8 cellular contexts compared by ENCODE assay signal in the genomic region with DNA sequence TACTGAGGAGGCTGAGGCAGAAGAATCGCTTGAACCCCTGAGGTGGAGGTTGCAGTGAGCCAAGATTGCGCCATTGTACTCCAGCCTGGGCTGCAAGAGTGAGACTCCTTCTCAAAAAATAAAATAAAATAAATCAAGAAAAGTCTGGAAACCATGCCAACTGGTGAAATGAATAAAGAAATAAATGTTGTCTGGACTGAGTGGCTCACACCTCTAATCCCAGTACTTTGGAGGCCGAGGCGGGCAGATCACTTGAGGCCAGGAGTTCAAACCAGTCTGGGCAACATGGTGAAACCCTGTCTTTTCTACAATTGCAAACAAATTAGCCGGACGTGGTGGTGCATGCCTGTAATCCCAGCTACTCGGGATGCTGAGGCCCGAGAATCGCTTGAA. TPM values are rescaled to one million over a fixed set of nuclear protein-coding genes. Genes with fewer than 3 reads are reported as not detected.
DNase-seq lines count a peak whose midpoint lies in the region; ATAC-seq, FAIRE-seq and TF ChIP-seq lines count a peak whose summit lies in the region.

No MANE protein-coding gene starts in this region.

- H2BK15ac ChIP-seq in H1 (ENCODE audit: low read length) = no peak overlapping the region

- no peak for TF ChIP-seq RAD21 in H1 (IDR thresholded peaks at IDR 0.05 in 1 of 2, conservative IDR thresholded peaks at IDR 0.05 in 1 of 2; ENCODE audit: low read depth in 2 of 2, low read length in 2 of 2)

- no peak overlapping the region for H4K5ac ChIP-seq in H1 (ENCODE audit: insufficient read length, low read depth, low read length)

- H2BK120ac ChIP-seq in H1 (replicated peaks; ENCODE audit: low read depth, low read length) = no peak overlapping the region

- H3K4me3 Mint-ChIP-seq in nephron progenitor cell = peak overlapping the region; percentile 83

- peak overlapping the region; percentile 91 for H3K27ac ChIP-seq in DND-41 (ENCODE audit: low read length)
- H3K27ac ChIP-seq in PC-3 (ENCODE audit: low read length) = no peak overlapping the region
- no peak overlapping the region for H3K27ac ChIP-seq in H1 (ENCODE audit: low read depth, low read length)

- H3K4ac ChIP-seq in H1 (replicated peaks; ENCODE audit: insufficient read length, low read depth, low read length) = no peak overlapping the region

- no peak overlapping the region for H4K91ac ChIP-seq in H1 (replicated peaks; ENCODE audit: insufficient read length, low read length)

- intact Hi-C loops in PC-3 (cut with micrococcal nuclease) = loop anchor here (2.0 kb wide), 1 partner anchor 43 kb away; no protein-coding TSS in a partner anchor

- no peak overlapping the region for H3K14ac ChIP-seq in H1 (ENCODE audit: insufficient read length)

- POLR2A ChIA-PET in PC-3 (lab: Charles Lee; ENCODE audit: unreplicated experiment) (no interaction called here), H1 (lab: Charles Lee; ENCODE audit: partially characterized antibody) (interaction anchor here (1.0 kb wide), 1 partner anchor 38 kb away, joined by 3 read pairs; no protein-coding TSS in a partner anchor)

- H2AFZ ChIP-seq in DND-41 (ENCODE audit: low read depth, low read length) (peak overlapping the region; percentile 83), PC-3 (ENCODE audit: low read length) (peak overlapping the region; percentile 78), H1 (ENCODE audit: low read length) (no peak overlapping the region)

- peaks cover 6% of the 10 kb centered on the region for H3K36me3 Mint-ChIP-seq in nephron progenitor cell (ENCODE audit: low read depth)

- ATAC-seq in DND-41 (ENCODE audit: insufficient read depth, low read depth) (0 out of 3 replicates have a peak, but pooled peaks have one; percentile 4), PC-3 (peak; percentile 8), GM18502 (IDR thresholded peaks at IDR 0.05; ENCODE audit: poor library complexity, unreplicated experiment) (no peak), GM18867 (IDR thresholded peaks at IDR 0.05; ENCODE audit: unreplicated experiment) (no peak)

- H3K4me1 ChIP-seq in DND-41 (ENCODE audit: insufficient read depth, low read length) (peaks cover 25% of the 10 kb centered on the region), PC-3 (ENCODE audit: insufficient read depth, low read length) (peaks cover 5% of the 10 kb centered on the region), H1 (replicated peaks in 1 of 4; ENCODE audit: control insufficient read depth in 3 of 4, insufficient read depth in 4 of 4, low read length in 3 of 4) (peaks cover 0 to 6% (median under 1%) of the 10 kb centered on the region in 4 experiments; a peak in 3 of 7 replicates)

- H3F3A ChIP-seq in PC-3 (ENCODE audit: low read length, unreplicated experiment) = no peaks in the 10 kb centered on the region

- CTCF ChIA-PET in PC-3 (lab: Charles Lee) = interaction anchor here (1.6 kb wide), 1 partner anchor 143 kb away, joined by 6 read pairs; no protein-coding TSS in a partner anchor
- CTCF ChIA-PET in H1 (lab: Charles Lee; ENCODE audit: partially characterized antibody) = interaction anchor here (0.8 to 1.4 kb wide), 3 partner anchors 143 to 238 kb away, joined by 3 to 4 read pairs (median 3); no protein-coding TSS in a partner anchor

- BruUV-seq in PC-3 (replicated peaks; lab: Mats Ljungman, UMichigan) = no TSS peak

- 83% methylated on average over 9 of the region's 9 CpGs; no CpG with 5 or more reads in 1 of the 2 experiments for WGBS in H1 (ENCODE audit: extremely low coverage in 1 of 2, insufficient coverage in 1 of 2, insufficient read length in 1 of 2, insufficient replicate concordance in 2 of 2, low coverage in 1 of 2, low lambda C conversion rate in 2 of 2, missing lambda C conversion rate in 1 of 2), 2 experiments

- H4K8ac ChIP-seq in H1 (ENCODE audit: extremely low read depth, insufficient read depth, low read length) = no peak overlapping the region

- H3K79me2 ChIP-seq in DND-41 (ENCODE audit: insufficient read depth, low read length) (peaks cover 6% of the 10 kb centered on the region), PC-3 (ENCODE audit: low read length) (no peaks in the 10 kb centered on the region), H1 (ENCODE audit: control insufficient read depth in 1 of 2, insufficient read depth in 2 of 2, low read length in 2 of 2) (no peaks in the 10 kb centered on the region)

- no peaks in the 10 kb centered on the region for H3K9me3 Mint-ChIP-seq in nephron progenitor cell

- DNase-seq in DND-41 = no peak
- DNase-seq in PC-3 = peak; percentile 34
- DNase-seq in H1 (ENCODE audit: low read depth in 1 of 2, low spot score in 2 of 2) = peak in 1 of 2 experiments; percentile 62
- DNase-seq in nephron progenitor cell = no peak
- no peak for DNase-seq in germinal center (ENCODE audit: low spot score)
- no peak for DNase-seq in dedifferentiated amniotic fluid mesenchymal stem cell (ENCODE audit: extremely low spot score)

- H3K4me2 ChIP-seq in DND-41 (ENCODE audit: insufficient read depth, low read length) = peak overlapping the region; percentile 66
- H3K4me2 ChIP-seq in PC-3 (ENCODE audit: low read length) = peak overlapping the region; percentile 81
- peak overlapping the region; percentile 7 to 58; a peak in 3 of 4 replicates for H3K4me2 ChIP-seq in H1 (ENCODE audit: insufficient read depth in 1 of 2, low read depth in 2 of 2, low read length in 2 of 2)

- peaks cover 12% of the 10 kb centered on the region for H3K27me3 Mint-ChIP-seq in nephron progenitor cell (ENCODE audit: low read depth, poor library complexity)

- no peak overlapping the region for H3K18ac ChIP-seq in H1 (ENCODE audit: extremely low read depth, low read length)

- TF ChIP-seq EP300 in H1 (IDR thresholded peaks at IDR 0.05; ENCODE audit: borderline replicate concordance in 1 of 2, low read depth in 2 of 2, low read length in 2 of 2) = no peak

- peak overlapping the region; percentile 65 to 76; a peak in 3 of 4 replicates for H3K4me3 ChIP-seq in DND-41 (ENCODE audit: low read depth in 1 of 2, low read length in 2 of 2)
- H3K4me3 ChIP-seq in PC-3 (ENCODE audit: low read length) = peak overlapping the region; percentile 79
- H3K4me3 ChIP-seq in H1 (ENCODE audit: extremely low read depth in 1 of 4, insufficient read depth in 2 of 4, low read depth in 3 of 4, low read length in 4 of 4) = peak overlapping the region; percentile 34 to 66 (median 40); a peak in 6 of 8 replicates

- no peak overlapping the region for H2BK12ac ChIP-seq in H1 (ENCODE audit: low read depth, low read length)

- H3K36me3 ChIP-seq in DND-41 (ENCODE audit: insufficient read depth, low read length) = no peaks in the 10 kb centered on the region
- no peaks in the 10 kb centered on the region for H3K36me3 ChIP-seq in PC-3 (ENCODE audit: low read depth, low read length)
- H3K36me3 ChIP-seq in H1 (ENCODE audit: control insufficient read depth in 2 of 4, insufficient read depth in 4 of 4, low read length in 3 of 4) = no peaks in the 10 kb centered on the region

- H3K9me2 ChIP-seq in PC-3 (replicated peaks; ENCODE audit: low read length) = no peaks in the 10 kb centered on the region

- H3K27me3 ChIP-seq in DND-41 (ENCODE audit: insufficient read depth, low read length, poor library complexity) (no peaks in the 10 kb centered on the region), PC-3 (ENCODE audit: low read length) (no peaks in the 10 kb centered on the region), H1 (replicated peaks in 1 of 4; ENCODE audit: control insufficient read depth in 3 of 4, extremely low read depth in 1 of 4, insufficient read depth in 3 of 4, low read length in 3 of 4) (peaks cover 0 to 7% (median 4%) of the 10 kb centered on the region in 4 experiments; a peak in 3 of 7 replicates)

- no peak for FAIRE-seq in H1 (lab: Jason Lieb, UNC)

- H3K9me3 ChIP-seq in DND-41 (ENCODE audit: insufficient read depth, low read length, severe bottlenecking) (no peaks in the 10 kb centered on the region), PC-3 (ENCODE audit: low read length) (no peaks in the 10 kb centered on the region), H1 (ENCODE audit: insufficient read depth in 2 of 2, low read depth in 1 of 2, low read length in 1 of 2) (no peaks in the 10 kb centered on the region)

- no peak overlapping the region for H2BK20ac ChIP-seq in H1 (ENCODE audit: low read length)

- H3K4me1 Mint-ChIP-seq in nephron progenitor cell = no peaks in the 10 kb centered on the region

- H3K23me2 ChIP-seq in H1 (ENCODE audit: low read depth, low read length) = no peaks in the 10 kb centered on the region

- H3K9ac ChIP-seq in DND-41 (ENCODE audit: low read depth, low read length) (peak overlapping the region; percentile 84), PC-3 (ENCODE audit: low read length) (peak overlapping the region; percentile 84), H1 (replicated peaks in 1 of 4; ENCODE audit: extremely low read depth in 1 of 4, low read depth in 3 of 4, low read length in 3 of 4) (no peak overlapping the region)

- no peak overlapping the region for H3K23ac ChIP-seq in H1 (ENCODE audit: insufficient read length)

- no peak overlapping the region for H2AK5ac ChIP-seq in H1 (ENCODE audit: low read depth, low read length)

- H2BK5ac ChIP-seq in H1 (ENCODE audit: low read depth, low read length) = no peak overlapping the region

- H3K79me1 ChIP-seq in H1 (ENCODE audit: low read depth, low read length) = no peaks in the 10 kb centered on the region

- H4K20me1 ChIP-seq in DND-41 (ENCODE audit: insufficient read depth, low read length) (no peaks in the 10 kb centered on the region), PC-3 (ENCODE audit: low read length) (no peaks in the 10 kb centered on the region), H1 (replicated peaks in 1 of 2; ENCODE audit: control insufficient read depth in 1 of 2, insufficient read depth in 2 of 2, low read length in 2 of 2) (no peaks in the 10 kb centered on the region)

- H3K56ac ChIP-seq in H1 (replicated peaks; ENCODE audit: insufficient read length, low read depth, low read length) = no peak overlapping the region

- TF ChIP-seq POLR2A in H1 (IDR thresholded peaks at IDR 0.05; ENCODE audit: control extremely low read depth in 1 of 2, low read depth in 2 of 2, low read length in 2 of 2) = no peak

- TF ChIP-seq CTCF in DND-41 (IDR thresholded peaks at IDR 0.05; ENCODE audit: borderline replicate concordance, extremely low read depth, low read length, poor library complexity, severe bottlenecking) (no peak), PC-3 (conservative IDR thresholded peaks at IDR 0.05; ENCODE audit: low read depth, low read length) (no peak), H1 (IDR thresholded peaks at IDR 0.05; ENCODE audit: control extremely low read depth in 1 of 3, insufficient read depth in 1 of 3, low read depth in 1 of 3, low read length in 3 of 3) (no peak), nephron progenitor cell (IDR thresholded peaks at IDR 0.05) (no peak)

- no peak overlapping the region for H3K27ac Mint-ChIP-seq in nephron progenitor cell

RNA-seq across cellular contexts. Expression of gene LRRC37A3, which starts 0.7 kb away (rescaled TPM):
- 6.4 and 7.1 TPM in 2 replicates for total RNA-seq in PC-3 (2014; rRNA removed)
- 9.4 and 10.2 TPM in 2 replicates for total RNA-seq in H1 (2021; fragmentation: NEBNext Ultra II Directional; extraction: Animal tissue kit (Norgen Biotek cat#: 25700))
- 2.7 and 3.3 TPM in 2 replicates for polyA plus RNA-seq in H1 (2011; rRNA removed)
- 1.1 TPM for polyA plus RNA-seq in H1 (2011; cell fraction: cytosol; rRNA removed)
- 4.9 TPM for polyA plus RNA-seq in H1 (2011; cell fraction: nucleus; rRNA removed)
- polyA plus RNA-seq in H1 (2012, experiment 1 of 2) = 1.5 to 4.0 TPM (median 2.0 TPM) in 4 replicates
- polyA plus RNA-seq in H1 (2012, experiment 2 of 2) = not detected
- polyA plus RNA-seq in H1 (2013, experiment 1 of 2) = 1.8 TPM
- 0.90 TPM for polyA plus RNA-seq in H1 (2013, experiment 2 of 2)
- 6.2 and 9.5 TPM in 2 replicates for polyA minus RNA-seq in H1 (2011; rRNA and poly(A)+ RNA removed)
- polyA minus RNA-seq in H1 (2011; cell fraction: cytosol; rRNA and poly(A)+ RNA removed) = 6.2 TPM
- polyA minus RNA-seq in H1 (2011; cell fraction: nucleus; rRNA and poly(A)+ RNA removed) = 22.2 TPM

Comparison
In these comparisons a context has a peak if more than half of its experiments do, and no peak if none do; other contexts are left out.
1. ATAC-seq: peak in DND-41 (single experiment) and PC-3 (single experiment); none in GM18502 (single experiment) and GM18867 (single experiment).
2. H3K9ac ChIP-seq: peak in DND-41 (single experiment) and PC-3 (single experiment); none in H1 (0 of 4).
3. Peak in every context shown above with its lines, with median percentiles within 50 percentile points of each other: H3K4me2 ChIP-seq and H3K4me3 ChIP-seq.